1 cellular context compared by ENCODE assay signal in the genomic region with DNA sequence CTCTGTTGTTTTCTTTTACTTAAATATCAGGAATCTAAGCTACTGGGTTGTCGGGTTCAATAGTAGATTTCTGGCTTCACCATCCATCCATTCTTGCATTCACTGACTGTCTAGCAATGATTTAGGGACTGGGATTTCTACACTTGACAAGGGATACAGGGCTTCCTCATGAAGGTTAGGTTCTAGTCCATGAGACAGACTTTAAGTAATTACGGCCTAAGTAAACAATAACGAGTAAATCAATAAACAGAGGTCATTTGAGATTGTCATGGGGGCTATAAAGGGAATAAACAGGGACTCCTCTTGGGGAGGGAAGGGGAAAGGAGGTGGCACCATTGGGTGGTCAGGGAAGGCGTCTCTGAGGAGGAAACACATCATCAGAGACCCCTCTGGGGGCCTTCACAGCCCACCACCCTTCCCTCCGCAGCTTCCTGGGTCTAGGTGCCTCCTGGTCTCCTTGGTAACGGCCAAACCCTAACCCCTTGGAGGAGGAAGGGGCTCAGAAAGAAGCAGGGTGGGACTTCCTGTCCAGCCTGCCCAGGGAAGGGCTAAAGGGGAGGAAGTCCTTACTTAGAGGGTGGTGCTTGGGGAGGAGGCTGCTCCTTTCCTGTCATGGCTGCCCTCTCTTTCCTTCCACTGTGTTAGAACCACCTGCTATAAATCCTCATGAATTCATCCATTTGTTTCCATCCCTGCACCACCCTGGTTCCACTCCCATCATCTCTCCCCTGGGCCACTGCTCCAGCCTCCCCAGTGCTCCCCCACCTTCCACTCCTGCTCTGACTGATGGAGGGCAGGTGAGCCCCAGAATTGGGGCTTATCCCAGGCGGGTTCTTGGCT.
TF ChIP-seq lines count a peak whose summit lies in the region.

No MANE protein-coding gene starts in this region.

TF ChIP-seq in A549, 52 proteins besides CTCF, POLR2A, EP300 and RAD21 (continued from another document):
- TF ChIP-seq, protein P1, sequence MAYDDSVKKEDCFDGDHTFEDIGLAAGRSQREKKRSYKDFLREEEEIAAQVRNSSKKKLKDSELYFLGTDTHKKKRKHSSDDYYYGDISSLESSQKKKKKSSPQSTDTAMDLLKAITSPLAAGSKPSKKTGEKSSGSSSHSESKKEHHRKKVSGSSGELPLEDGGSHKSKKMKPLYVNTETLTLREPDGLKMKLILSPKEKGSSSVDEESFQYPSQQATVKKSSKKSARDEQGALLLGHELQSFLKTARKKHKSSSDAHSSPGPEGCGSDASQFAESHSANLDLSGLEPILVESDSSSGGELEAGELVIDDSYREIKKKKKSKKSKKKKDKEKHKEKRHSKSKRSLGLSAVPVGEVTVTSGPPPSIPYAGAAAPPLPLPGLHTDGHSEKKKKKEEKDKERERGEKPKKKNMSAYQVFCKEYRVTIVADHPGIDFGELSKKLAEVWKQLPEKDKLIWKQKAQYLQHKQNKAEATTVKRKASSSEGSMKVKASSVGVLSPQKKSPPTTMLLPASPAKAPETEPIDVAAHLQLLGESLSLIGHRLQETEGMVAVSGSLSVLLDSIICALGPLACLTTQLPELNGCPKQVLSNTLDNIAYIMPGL (CRISPR knock-in tag; IDR thresholded peaks at IDR 0.05; ENCODE audit: borderline replicate concordance): no peak
- TF ChIP-seq HOXB13 (CRISPR knock-in tag; IDR thresholded peaks at IDR 0.05; ENCODE audit: low read depth) (no peak), JUN (IDR thresholded peaks at IDR 0.05) (no peak), PHF8 (IDR thresholded peaks at IDR 0.05; ENCODE audit: borderline replicate concordance, low read depth) (no peak), TFCP2L1 (CRISPR knock-in tag; IDR thresholded peaks at IDR 0.05) (no peak), MYC (IDR thresholded peaks at IDR 0.05; ENCODE audit: borderline replicate concordance, low read length) (no peak), HDAC2 (IDR thresholded peaks at IDR 0.05) (no peak), CHD2 (IDR thresholded peaks at IDR 0.05; ENCODE audit: low read length, partially characterized antibody) (no peak), ESRRA (IDR thresholded peaks at IDR 0.05; ENCODE audit: borderline replicate concordance, low read length) (no peak), HEYL (CRISPR knock-in tag; IDR thresholded peaks at IDR 0.05) (no peak), RCOR1 (IDR thresholded peaks at IDR 0.05; ENCODE audit: low read depth, low read length) (no peak), SMC3 (IDR thresholded peaks at IDR 0.05) (no peak), TP53 (CRISPR knock-in tag; IDR thresholded peaks at IDR 0.05) (no peak), ZSCAN20 (CRISPR knock-in tag; IDR thresholded peaks at IDR 0.05) (no peak), CBX2 (IDR thresholded peaks at IDR 0.05; ENCODE audit: borderline replicate concordance, low read depth) (no peak)
- TF ChIP-seq, protein P2, sequence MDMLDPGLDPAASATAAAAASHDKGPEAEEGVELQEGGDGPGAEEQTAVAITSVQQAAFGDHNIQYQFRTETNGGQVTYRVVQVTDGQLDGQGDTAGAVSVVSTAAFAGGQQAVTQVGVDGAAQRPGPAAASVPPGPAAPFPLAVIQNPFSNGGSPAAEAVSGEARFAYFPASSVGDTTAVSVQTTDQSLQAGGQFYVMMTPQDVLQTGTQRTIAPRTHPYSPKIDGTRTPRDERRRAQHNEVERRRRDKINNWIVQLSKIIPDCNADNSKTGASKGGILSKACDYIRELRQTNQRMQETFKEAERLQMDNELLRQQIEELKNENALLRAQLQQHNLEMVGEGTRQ (IDR thresholded peaks at IDR 0.05): no peak
- TF ChIP-seq, protein P3, sequence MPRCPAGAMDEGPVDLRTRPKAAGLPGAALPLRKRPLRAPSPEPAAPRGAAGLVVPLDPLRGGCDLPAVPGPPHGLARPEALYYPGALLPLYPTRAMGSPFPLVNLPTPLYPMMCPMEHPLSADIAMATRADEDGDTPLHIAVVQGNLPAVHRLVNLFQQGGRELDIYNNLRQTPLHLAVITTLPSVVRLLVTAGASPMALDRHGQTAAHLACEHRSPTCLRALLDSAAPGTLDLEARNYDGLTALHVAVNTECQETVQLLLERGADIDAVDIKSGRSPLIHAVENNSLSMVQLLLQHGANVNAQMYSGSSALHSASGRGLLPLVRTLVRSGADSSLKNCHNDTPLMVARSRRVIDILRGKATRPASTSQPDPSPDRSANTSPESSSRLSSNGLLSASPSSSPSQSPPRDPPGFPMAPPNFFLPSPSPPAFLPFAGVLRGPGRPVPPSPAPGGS (IDR thresholded peaks at IDR 0.05): no peak
